8 cellular contexts compared by ENCODE assay signal in the genomic region with DNA sequence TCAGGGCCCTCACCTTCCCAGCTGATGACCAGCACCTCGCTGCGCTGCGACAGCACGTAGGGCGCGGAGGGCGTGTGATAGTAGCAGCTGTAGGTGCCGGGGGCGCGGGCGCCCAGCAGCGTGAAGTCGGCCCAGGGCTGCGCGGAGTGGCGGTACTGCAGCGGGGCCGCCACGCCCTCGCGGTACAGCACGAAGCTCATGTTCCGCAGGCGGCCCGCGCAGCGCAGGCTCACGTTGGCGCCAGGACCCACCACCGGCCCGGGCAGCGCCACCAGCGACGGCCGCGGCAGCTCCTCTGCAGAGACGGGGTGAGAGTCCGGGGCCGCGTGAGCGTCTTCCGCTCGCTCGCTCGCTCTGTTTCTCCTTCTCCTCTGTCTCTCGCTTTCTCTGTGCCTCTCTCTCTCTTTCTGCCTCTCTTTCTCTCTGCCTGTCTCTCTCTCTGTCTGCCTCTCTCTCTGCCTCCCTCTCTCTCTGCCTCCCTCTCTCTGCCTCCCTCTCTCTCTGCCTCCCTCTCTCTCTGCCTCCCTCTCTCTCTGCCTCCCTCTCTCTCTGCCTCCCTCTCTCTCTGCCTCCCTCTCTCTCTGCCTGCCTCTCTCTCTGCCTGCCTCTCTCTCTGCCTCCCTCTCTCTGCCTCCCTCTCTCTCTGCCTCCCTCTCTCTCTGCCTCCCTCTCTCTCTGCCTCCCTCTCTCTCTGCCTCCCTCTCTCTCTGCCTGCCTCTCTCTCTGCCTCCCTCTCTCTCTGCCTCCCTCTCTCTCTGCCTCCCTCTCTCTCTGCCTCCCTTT. TPM values are rescaled to one million over a fixed set of nuclear protein-coding genes. Genes with fewer than 3 reads are reported as not detected.
DNase-seq lines count a peak whose midpoint lies in the region; TF ChIP-seq lines count a peak whose summit lies in the region.
"Not testable (repeated sequence)": the region's sequence is repeated elsewhere in the genome, so short reads cannot be mapped to it uniquely, and the experiment has no call there.

No MANE protein-coding gene starts in this region.

- H3K36me3 Mint-ChIP-seq in activated naive CD4-positive, alpha-beta T cell treated with anti-CD3 and anti-CD28 coated beads, Interleukin-2, amount 10 ng/mL, durations not matched to agents 7 days and 5 days; type B pancreatic cell: not testable (repeated sequence)

- peak overlapping the region; percentile 69 for H3K4me3 Mint-ChIP-seq in activated naive CD4-positive, alpha-beta T cell treated with anti-CD3 and anti-CD28 coated beads, Interleukin-2, amount 10 ng/mL, durations not matched to agents 7 days and 5 days
- peak overlapping the region; percentile 75 for H3K4me3 Mint-ChIP-seq in type B pancreatic cell

- H3K27ac Mint-ChIP-seq in activated naive CD4-positive, alpha-beta T cell treated with anti-CD3 and anti-CD28 coated beads, Interleukin-2, amount 10 ng/mL, durations not matched to agents 7 days and 5 days = peak overlapping the region; percentile 66
- H3K27ac Mint-ChIP-seq in type B pancreatic cell = not testable (repeated sequence)

- peaks cover 41% of the 10 kb centered on the region for H3K27me3 Mint-ChIP-seq in activated naive CD4-positive, alpha-beta T cell treated with anti-CD3 and anti-CD28 coated beads, Interleukin-2, amount 10 ng/mL, durations not matched to agents 7 days and 5 days
- H3K27me3 Mint-ChIP-seq in type B pancreatic cell = peaks cover 51% of the 10 kb centered on the region

- H3K27ac ChIP-seq in prostate gland = peak overlapping the region in 1 of 2 donors; percentile 43

- H3K9me3 Mint-ChIP-seq in activated naive CD4-positive, alpha-beta T cell treated with anti-CD3 and anti-CD28 coated beads, Interleukin-2, amount 10 ng/mL, durations not matched to agents 7 days and 5 days; type B pancreatic cell: not testable (repeated sequence)

- peaks cover 16% of the 10 kb centered on the region for H3K4me1 Mint-ChIP-seq in activated naive CD4-positive, alpha-beta T cell treated with anti-CD3 and anti-CD28 coated beads, Interleukin-2, amount 10 ng/mL, durations not matched to agents 7 days and 5 days
- not testable (repeated sequence) for H3K4me1 Mint-ChIP-seq in type B pancreatic cell (ENCODE audit: unreplicated experiment)

- H3K27me3 ChIP-seq in prostate gland (replicated peaks; ENCODE audit: insufficient read depth) = not testable (repeated sequence)

- intact Hi-C loops in prostate gland (cut with DNase I) = not testable (repeated sequence)

- 1% methylated on average over 44 of the region's 46 CpGs for WGBS in prostate gland

- DNase-seq in ELF-1 (ENCODE audit: low read depth, low spot score) (peak; percentile 69), NCI-H1105 treated with DMSO at 0.1 percent for 48 hours (lab: John Stamatoyannopoulos, UW) (peak; percentile 25), T-helper 22 cell (ENCODE audit: low read depth) (peak; percentile 25), kidney tubule cell (ENCODE audit: low spot score) (peak; percentile 48), prostate gland (ENCODE audit: low spot score) (peak; percentile 39)
- peak; percentile 69 for DNase-seq in activated naive CD4-positive, alpha-beta T cell treated with anti-CD3 and anti-CD28 coated beads, Interleukin-2, amount 10 ng/mL, durations not matched to agents 7 days and 5 days
- not testable (repeated sequence) for DNase-seq in epithelial cell of proximal tubule (ENCODE audit: low read depth); type B pancreatic cell (ENCODE audit: extremely low spot score, unreplicated experiment)

- H3K4me1 ChIP-seq in prostate gland (replicated peaks) = not testable (repeated sequence)

- H3K36me3 ChIP-seq in prostate gland = not testable (repeated sequence)

- CTCF ChIA-PET in activated naive CD4-positive, alpha-beta T cell treated with anti-CD3 and anti-CD28 coated beads, Interleukin-2, amount 10 ng/mL, durations not matched to agents 7 days and 5 days (lab: Charles Lee) = interaction anchor here (0.7 to 1.1 kb wide), 2 partner anchors 14 to 253 kb away, joined by 3 read pairs; no protein-coding TSS in a partner anchor

- not testable (repeated sequence) for H3K9me3 ChIP-seq in prostate gland

- TF ChIP-seq POLR2A in prostate gland (IDR thresholded peaks at IDR 0.05) = not testable (repeated sequence)

- TF ChIP-seq CTCF in epithelial cell of proximal tubule (conservative IDR thresholded peaks at IDR 0.05; ENCODE audit: low read depth, low read length); prostate gland (IDR thresholded peaks at IDR 0.05): not testable (repeated sequence)
- TF ChIP-seq CTCF in type B pancreatic cell (conservative IDR thresholded peaks at IDR 0.05) = peak; percentile 24

- H3K4me3 ChIP-seq in epithelial cell of proximal tubule (ENCODE audit: low read depth, low read length) = peak overlapping the region; percentile 44
- peak overlapping the region; percentile 17 to 37 for H3K4me3 ChIP-seq in prostate gland

RNA-seq across cellular contexts. Expression of gene OSCAR, which starts 4.6 kb away (rescaled TPM):
- total RNA-seq in epithelial cell of proximal tubule (0.22 TPM in 1 of 2 replicates, not detected in the other), prostate gland (1 to 10 TPM in 1 of 2 donors, under 1 TPM in 1; 0.23 to 1.6 TPM), type B pancreatic cell (ENCODE audit: low replicate concordance) (not detected in 2 replicates)

RNA-seq across cellular contexts. Expression of gene NDUFA3, which starts 6.6 kb away (rescaled TPM):
- total RNA-seq in epithelial cell of proximal tubule (35.9 and 39.6 TPM in 2 replicates), prostate gland (10 to 100 TPM; 39.4 to 48.5 TPM), type B pancreatic cell (ENCODE audit: low replicate concordance) (140 and 155 TPM in 2 replicates)

RNA-seq across cellular contexts. Expression of gene TARM1, which starts 14.9 kb away (rescaled TPM):
- total RNA-seq in epithelial cell of proximal tubule (not detected in 2 replicates), prostate gland (1 to 10 TPM in 1 of 2 donors, not detected in 1; 1.6 TPM), type B pancreatic cell (ENCODE audit: low replicate concordance) (not detected in 2 replicates)

RNA-seq across cellular contexts. Expression of gene TFPT, which starts 19.4 kb away (rescaled TPM):
- total RNA-seq in epithelial cell of proximal tubule (22.1 and 39.6 TPM in 2 replicates), prostate gland (10 to 100 TPM; 30.7 to 52.0 TPM), type B pancreatic cell (ENCODE audit: low replicate concordance) (14.1 and 17.0 TPM in 2 replicates)

RNA-seq across cellular contexts. Expression of gene PRPF31, which starts 19.5 kb away (rescaled TPM):
- total RNA-seq in epithelial cell of proximal tubule (64.3 and 111 TPM in 2 replicates), prostate gland (10 to 100 TPM; 50.7 to 71.6 TPM), type B pancreatic cell (ENCODE audit: low replicate concordance) (80.5 and 89.8 TPM in 2 replicates)
